In genomic region chr22:47583959-47584562, GRCh38 we compare ENCODE assay signal across 31 cellular contexts.
"Had no signal": no experiment of that assay in that cellular context is flagged by ENCODE, and none has a peak within 500 bp of the region (broad histone marks: within the 10 kb centered on the region; RNA-seq: fewer than 3 reads in every experiment).

No MANE protein-coding gene starts in this region.

- H3K4me3 Mint-ChIP-seq: naive thymus-derived CD4-positive, alpha-beta T cell; natural killer cell treated with Interleukin-12 subunit alpha and Interleukin-12 subunit beta and Interleukin-15 and Interleukin-18, amount 100 ng/mL, for 72 hours; nephron progenitor cell; neural crest cell; stimulated activated effector memory CD8-positive, alpha-beta T cell treated with anti-CD3 and anti-CD28 coated beads, Interleukin-12 subunit alpha, Interleukin-12 subunit beta, amount 100 ng/mL, for 72 hours; stimulated activated naive B cell treated with anti-CD40 and anti-IgM and Interleukin-4, amounts not matched to agents 10 μg/mL and 1 μg/mL and 100 μg/mL, for 72 hours; stimulated activated naive CD8-positive, alpha-beta T cell treated with anti-CD3 and anti-CD28 coated beads, Interleukin-15, Interleukin-2, amounts not matched to agents 100 ng/mL and 50 ng/mL, for 24 hours; type B pancreatic cell had no signal

- H3K4me3 ChIP-seq: ovary, psoas muscle, right lobe of liver, sigmoid colon, stomach, suprapubic skin, testis, tibial artery, transverse colon, upper lobe of right lung, vagina had no signal

- DNase-seq: naive thymus-derived CD4-positive, alpha-beta T cell; nephron progenitor cell; nucleus accumbens; ovary; posterior cingulate gyrus; psoas muscle; right cardiac atrium; right lobe of liver; sigmoid colon; small intestine; stimulated activated CD4-positive, alpha-beta T cell treated with anti-CD3 and anti-CD28 coated beads, Interleukin-15, amount 100 ng/mL, for 24 hours; stimulated activated CD4-positive, alpha-beta T cell treated with anti-CD3 and anti-CD28 coated beads, Interleukin-2, amount 100 ng/mL, for 24 hours; stimulated activated CD4-positive, alpha-beta T cell treated with anti-CD3 and anti-CD28 coated beads, Interleukin-2, amount 100 ng/mL, for 48 hours; stimulated activated CD4-positive, alpha-beta T cell treated with anti-CD3 and anti-CD28 coated beads, Interleukin-4, amount 100 ng/mL, for 24 hours; stimulated activated naive B cell treated with anti-CD40 and anti-IgM and Interleukin-4, amounts not matched to agents 10 μg/mL and 1 μg/mL and 100 μg/mL, for 72 hours; stimulated activated naive CD4-positive, alpha-beta T cell treated with Interleukin-2 at 50 U/mL for 16 hours; stomach; testis; tibial artery; transverse colon; upper lobe of right lung had no signal

- H3K9me3 Mint-ChIP-seq: natural killer cell treated with Interleukin-12 subunit alpha and Interleukin-12 subunit beta and Interleukin-15 and Interleukin-18, amount 100 ng/mL, for 72 hours; stimulated activated effector memory CD8-positive, alpha-beta T cell treated with anti-CD3 and anti-CD28 coated beads, Interleukin-12 subunit alpha, Interleukin-12 subunit beta, amount 100 ng/mL, for 72 hours had no signal

- H3K4me1 Mint-ChIP-seq: naive thymus-derived CD4-positive, alpha-beta T cell; nephron progenitor cell; neural crest cell; stimulated activated effector memory CD8-positive, alpha-beta T cell treated with anti-CD3 and anti-CD28 coated beads, Interleukin-12 subunit alpha, Interleukin-12 subunit beta, amount 100 ng/mL, for 72 hours; stimulated activated naive B cell treated with anti-CD40 and anti-IgM and Interleukin-4, amounts not matched to agents 10 μg/mL and 1 μg/mL and 100 μg/mL, for 72 hours had no signal

- H3K36me3 Mint-ChIP-seq: naive thymus-derived CD4-positive, alpha-beta T cell; natural killer cell treated with Interleukin-12 subunit alpha and Interleukin-12 subunit beta and Interleukin-15 and Interleukin-18, amount 100 ng/mL, for 72 hours; stimulated activated effector memory CD8-positive, alpha-beta T cell treated with anti-CD3 and anti-CD28 coated beads, Interleukin-12 subunit alpha, Interleukin-12 subunit beta, amount 100 ng/mL, for 72 hours; stimulated activated naive B cell treated with anti-CD40 and anti-IgM and Interleukin-4, amounts not matched to agents 10 μg/mL and 1 μg/mL and 100 μg/mL, for 72 hours; type B pancreatic cell had no signal

- H3K27ac Mint-ChIP-seq: naive thymus-derived CD4-positive, alpha-beta T cell; natural killer cell treated with Interleukin-12 subunit alpha and Interleukin-12 subunit beta and Interleukin-15 and Interleukin-18, amount 100 ng/mL, for 72 hours; nephron progenitor cell; progenitor cell of endocrine pancreas; stimulated activated effector memory CD8-positive, alpha-beta T cell treated with anti-CD3 and anti-CD28 coated beads, Interleukin-12 subunit alpha, Interleukin-12 subunit beta, amount 100 ng/mL, for 72 hours; stimulated activated naive B cell treated with anti-CD40 and anti-IgM and Interleukin-4, amounts not matched to agents 10 μg/mL and 1 μg/mL and 100 μg/mL, for 72 hours; stimulated activated naive CD8-positive, alpha-beta T cell treated with anti-CD3 and anti-CD28 coated beads, Interleukin-15, Interleukin-2, amounts not matched to agents 100 ng/mL and 50 ng/mL, for 24 hours; type B pancreatic cell had no signal

- ATAC-seq: naive thymus-derived CD4-positive, alpha-beta T cell; natural killer cell treated with Interleukin-12 subunit alpha and Interleukin-12 subunit beta and Interleukin-15 and Interleukin-18, amount 100 ng/mL, for 72 hours; psoas muscle; right cardiac atrium; right lobe of liver; stimulated activated effector memory CD8-positive, alpha-beta T cell treated with anti-CD3 and anti-CD28 coated beads, Interleukin-12 subunit alpha, Interleukin-12 subunit beta, amount 100 ng/mL, for 72 hours; stimulated activated naive B cell treated with anti-CD40 and anti-IgM and Interleukin-4, amounts not matched to agents 10 μg/mL and 1 μg/mL and 100 μg/mL, for 72 hours; upper lobe of right lung had no signal

- H3K27ac ChIP-seq: neutrophil, ovary, parathyroid adenoma, psoas muscle, right lobe of liver, sigmoid colon, stomach, suprapubic skin, testis, tibial artery, transverse colon, upper lobe of right lung, vagina had no signal

- H3K27me3 ChIP-seq: neutrophil, ovary, sigmoid colon, testis, transverse colon, upper lobe of right lung, vagina had no signal

- H3K4me1 ChIP-seq: parathyroid adenoma, psoas muscle, right lobe of liver, stomach, suprapubic skin, testis, tibial artery, transverse colon, upper lobe of right lung, vagina had no signal

- H3K9me3 ChIP-seq: ovary, right lobe of liver, sigmoid colon, suprapubic skin, testis, tibial artery, transverse colon, vagina had no signal

- H3K36me3 ChIP-seq: neutrophil, ovary, right lobe of liver, sigmoid colon, stomach, suprapubic skin, tibial artery, transverse colon, upper lobe of right lung, vagina had no signal

- FAIRE-seq: small intestine had no signal

- H3K27me3 Mint-ChIP-seq: progenitor cell of endocrine pancreas, type B pancreatic cell had no signal

- H3K9ac ChIP-seq: parathyroid adenoma had no signal
